In genomic region chr7:143296686-143297085, GRCh38 we compare ENCODE assay signal across 20 cellular contexts. TPM values are rescaled to one million over a fixed set of nuclear protein-coding genes. Genes with fewer than 3 reads are reported as not detected.
DNase-seq lines count a peak whose midpoint lies in the region; ATAC-seq, FAIRE-seq and TF ChIP-seq lines count a peak whose summit lies in the region.
"Had no signal": no experiment of that assay in that cellular context is flagged by ENCODE, and none has a peak within 500 bp of the region (broad histone marks: within the 10 kb centered on the region; RNA-seq: fewer than 3 reads in every experiment).

No MANE protein-coding gene starts in this region.

- H2AK9ac ChIP-seq in IMR-90 (replicated peaks; ENCODE audit: low read depth, low read length, poor library complexity) = no peak overlapping the region

- TF ChIP-seq CTCF in left ventricle myocardium inferior (IDR thresholded peaks at IDR 0.05; ENCODE audit: borderline replicate concordance) (no peak), heart left ventricle (IDR thresholded peaks at IDR 0.05) (no peak), IMR-90 (conservative IDR thresholded peaks at IDR 0.05; ENCODE audit: low read depth, low read length) (no peak), endothelial cell of umbilical vein (IDR thresholded peaks at IDR 0.05; ENCODE audit: extremely low read depth in 1 of 2, insufficient read depth in 1 of 2, low read depth in 1 of 2, low read length in 2 of 2) (no peak), PC-9 (conservative IDR thresholded peaks at IDR 0.05) (no peak), kidney (IDR thresholded peaks at IDR 0.05; ENCODE audit: borderline replicate concordance, extremely low read depth, insufficient read depth) (no peak)

- H2BK5ac ChIP-seq in IMR-90 (ENCODE audit: low read depth, low read length, poor library complexity, severe bottlenecking) = no peak overlapping the region

- no peak overlapping the region for H3K9ac ChIP-seq in IMR-90 (ENCODE audit: low read depth, low read length)
- peak overlapping the region; percentile 61 for H3K9ac ChIP-seq in endothelial cell of umbilical vein (replicated peaks; ENCODE audit: extremely low read depth, insufficient read depth, low read length)
- H3K9ac ChIP-seq in kidney (ENCODE audit: low read length in 2 of 2) = no peak overlapping the region
- H3K9ac ChIP-seq: parathyroid adenoma had no signal

- H2AK5ac ChIP-seq in IMR-90 (ENCODE audit: low read depth, low read length) = no peak overlapping the region

- no peaks in the 10 kb centered on the region for H3K27me3 Mint-ChIP-seq in stimulated activated memory B cell treated with anti-CD40 and anti-IgM and Interleukin-4, amounts not matched to agents 10 μg/mL and 1 μg/mL and 100 μg/mL, for 72 hours

- no peak overlapping the region for H3K18ac ChIP-seq in IMR-90 (ENCODE audit: low read depth, low read length)

- H3K14ac ChIP-seq in IMR-90 (replicated peaks; ENCODE audit: low read depth, low read length) = no peak overlapping the region

- H3K4me1 ChIP-seq in left ventricle myocardium inferior (peaks cover 40% of the 10 kb centered on the region), heart left ventricle (peaks cover 0 to 45% (median 21%) of the 10 kb centered on the region in 12 donors), IMR-90 (ENCODE audit: control insufficient read depth, insufficient read depth, low read length) (peaks cover 18% of the 10 kb centered on the region), endothelial cell of umbilical vein (ENCODE audit: control insufficient read depth, extremely low read depth, insufficient read depth, low read length) (peaks cover 38% of the 10 kb centered on the region), PC-9 (replicated peaks; ENCODE audit: insufficient read depth) (no peaks in the 10 kb centered on the region), kidney (ENCODE audit: control insufficient read depth in 1 of 2, insufficient read depth in 1 of 2, low read depth in 1 of 2, low read length in 2 of 2) (no peaks in the 10 kb centered on the region)

- H3K9me1 ChIP-seq in IMR-90 (ENCODE audit: insufficient read depth, low read length) (peaks cover 15% of the 10 kb centered on the region), endothelial cell of umbilical vein (replicated peaks; ENCODE audit: control insufficient read depth, extremely low read depth, insufficient read depth, low read length) (no peaks in the 10 kb centered on the region)

- H3K56ac ChIP-seq in IMR-90 (ENCODE audit: extremely low read depth, insufficient read depth, low read length) = no peak overlapping the region

- peaks cover 100% of the 10 kb centered on the region for H3K36me3 ChIP-seq in left ventricle myocardium inferior
- peaks cover 0 to 100% (median 99%) of the 10 kb centered on the region in 9 donors for H3K36me3 ChIP-seq in heart left ventricle
- H3K36me3 ChIP-seq in IMR-90 (ENCODE audit: control insufficient read depth, insufficient read depth, low read length) = peaks cover 42% of the 10 kb centered on the region
- H3K36me3 ChIP-seq in endothelial cell of umbilical vein (ENCODE audit: control insufficient read depth in 2 of 2, extremely low read depth in 1 of 2, insufficient read depth in 2 of 2, low read length in 2 of 2) = peaks cover 37 to 55% of the 10 kb centered on the region in 2 experiments
- H3K36me3 ChIP-seq in PC-9 (ENCODE audit: low read depth) = peaks cover 72% of the 10 kb centered on the region
- H3K36me3 ChIP-seq in kidney (ENCODE audit: control insufficient read depth in 1 of 2, insufficient read depth in 2 of 2, low read length in 2 of 2) = peaks cover 31 to 59% of the 10 kb centered on the region in 2 donors

- peak overlapping the region; percentile 20 for H3K4me3 ChIP-seq in left ventricle myocardium inferior
- H3K4me3 ChIP-seq in heart left ventricle = no peak overlapping the region
- no peak overlapping the region for H3K4me3 ChIP-seq in IMR-90 (ENCODE audit: insufficient read depth, low read depth, low read length)
- no peak overlapping the region for H3K4me3 ChIP-seq in endothelial cell of umbilical vein (replicated peaks in 1 of 3; ENCODE audit: insufficient read depth in 1 of 3, low read depth in 1 of 3, low read length in 3 of 3)
- H3K4me3 ChIP-seq in PC-9 = no peak overlapping the region
- no peak overlapping the region for H3K4me3 ChIP-seq in kidney (ENCODE audit: low read length in 2 of 2)
- H3K4me3 ChIP-seq: lower lobe of right lung, tibial nerve had no signal

- H3K27me3 ChIP-seq in left ventricle myocardium inferior (ENCODE audit: low read depth) (no peaks in the 10 kb centered on the region), heart left ventricle (no peaks in the 10 kb centered on the region), IMR-90 (ENCODE audit: control insufficient read depth, insufficient read depth, low read length) (no peaks in the 10 kb centered on the region), endothelial cell of umbilical vein (ENCODE audit: control insufficient read depth in 2 of 2, insufficient read depth in 2 of 2, low read length in 2 of 2) (no peaks in the 10 kb centered on the region), PC-9 (ENCODE audit: insufficient read depth, low read depth) (no peaks in the 10 kb centered on the region)
- H3K27me3 ChIP-seq: tibial nerve had no signal

- H2BK120ac ChIP-seq in IMR-90 (ENCODE audit: low read depth, low read length) = peak overlapping the region; percentile 73; the same call in 1 of the 2 replicates

- in situ Hi-C loops in IMR-90 (cut with MboI; ENCODE audit: low sequenced_read_pairs) = loop anchor here (5.0 kb wide), 1 partner anchor 71 kb away; no protein-coding TSS in a partner anchor

- H3K9me2 ChIP-seq in PC-9 (ENCODE audit: insufficient read depth) = no peaks in the 10 kb centered on the region

- FAIRE-seq in endothelial cell of umbilical vein (lab: Jason Lieb, UNC) (peak; percentile 71), kidney (lab: Jason Lieb, UNC) (no peak)
- FAIRE-seq: GM12891 had no signal

- peak overlapping the region; percentile 54; the same call in 1 of the 2 replicates for H3K23ac ChIP-seq in IMR-90 (ENCODE audit: low read depth, low read length)

- peaks cover 19% of the 10 kb centered on the region; the same call in 1 of the 2 replicates for H3F3A ChIP-seq in PC-9 (ENCODE audit: insufficient read depth, low read depth)

- no peak overlapping the region for H3K4me3 Mint-ChIP-seq in stimulated activated memory B cell treated with anti-CD40 and anti-IgM and Interleukin-4, amounts not matched to agents 10 μg/mL and 1 μg/mL and 100 μg/mL, for 72 hours
- H3K4me3 Mint-ChIP-seq: H9 had no signal

- peaks cover 15 to 46% of the 10 kb centered on the region in 2 experiments; a peak in 3 of 4 replicates for H3K79me1 ChIP-seq in IMR-90 (ENCODE audit: low read depth in 1 of 2, low read length in 2 of 2)

- peaks cover 41% of the 10 kb centered on the region for H3K4me1 Mint-ChIP-seq in stimulated activated memory B cell treated with anti-CD40 and anti-IgM and Interleukin-4, amounts not matched to agents 10 μg/mL and 1 μg/mL and 100 μg/mL, for 72 hours
- H3K4me1 Mint-ChIP-seq: H9 had no signal

- H3K27ac ChIP-seq in left ventricle myocardium inferior (replicated peaks) (peak overlapping the region; percentile 48), heart left ventricle (peak overlapping the region in 2 of 12 donors; percentile 9 to 46), IMR-90 (ENCODE audit: insufficient read depth, low read length) (peak overlapping the region; percentile 59; the same call in 1 of the 2 replicates), endothelial cell of umbilical vein (ENCODE audit: insufficient read depth, low read depth, low read length) (peak overlapping the region; percentile 74), PC-9 (no peak overlapping the region), kidney (ENCODE audit: low read depth in 2 of 2, low read length in 2 of 2) (no peak overlapping the region)
- H3K27ac ChIP-seq: lower lobe of right lung, parathyroid adenoma, tibial nerve had no signal

- CTCF ChIA-PET in IMR-90 (lab: Yijun Ruan, JAX) (interaction anchor here (0.7 kb wide), 1 partner anchor 84 kb away, joined by 3 read pairs; no protein-coding TSS in a partner anchor), endothelial cell of umbilical vein (lab: Charles Lee) (interaction anchor here (0.7 to 4.7 kb wide), 12 partner anchors 8 to 120 kb away, joined by 3 to 40 read pairs (median 8); partner anchors contain the start of genes CASP2 and GSTK1), PC-9 (lab: Charles Lee) (interaction anchor here (0.6 to 1.2 kb wide), 2 partner anchors 15 to 44 kb away, joined by 3 to 5 read pairs; no protein-coding TSS in a partner anchor)

- H3K9me3 Mint-ChIP-seq in stimulated activated memory B cell treated with anti-CD40 and anti-IgM and Interleukin-4, amounts not matched to agents 10 μg/mL and 1 μg/mL and 100 μg/mL, for 72 hours = no peaks in the 10 kb centered on the region
- H3K9me3 Mint-ChIP-seq: H9 had no signal

- no peaks in the 10 kb centered on the region for H3K9me3 ChIP-seq in left ventricle myocardium inferior (replicated peaks)
- no peaks in the 10 kb centered on the region for H3K9me3 ChIP-seq in heart left ventricle
- H3K9me3 ChIP-seq in IMR-90 (ENCODE audit: control insufficient read depth, insufficient read depth, low read length) = no peaks in the 10 kb centered on the region
- H3K9me3 ChIP-seq in endothelial cell of umbilical vein (replicated peaks; ENCODE audit: control insufficient read depth, insufficient read depth, low read length) = no peaks in the 10 kb centered on the region
- H3K9me3 ChIP-seq in PC-9 (ENCODE audit: insufficient read depth, low read depth) = no peaks in the 10 kb centered on the region
- H3K9me3 ChIP-seq in kidney (ENCODE audit: control insufficient read depth in 1 of 2, low read length in 2 of 2) = no peaks in the 10 kb centered on the region
- H3K9me3 ChIP-seq: lower lobe of right lung, tibial nerve had no signal

- H3K27ac Mint-ChIP-seq in stimulated activated memory B cell treated with anti-CD40 and anti-IgM and Interleukin-4, amounts not matched to agents 10 μg/mL and 1 μg/mL and 100 μg/mL, for 72 hours = peak overlapping the region; percentile 36
- H3K27ac Mint-ChIP-seq: H9 had no signal

- no peak overlapping the region for H4K5ac ChIP-seq in IMR-90 (ENCODE audit: low read depth, low read length)

- H3K79me2 ChIP-seq in endothelial cell of umbilical vein (ENCODE audit: control insufficient read depth, insufficient read depth, low read length) = peaks cover 19% of the 10 kb centered on the region
- H3K79me2 ChIP-seq in PC-9 (ENCODE audit: low read depth) = peaks cover 14% of the 10 kb centered on the region
- H3K79me2 ChIP-seq: parathyroid adenoma had no signal

- H4K91ac ChIP-seq in IMR-90 (ENCODE audit: insufficient read depth, low read depth, low read length) = no peak overlapping the region

- no peak for DNase-seq in left ventricle myocardium inferior
- no peak for DNase-seq in heart left ventricle
- DNase-seq in IMR-90 = no peak
- peak; percentile 41 for DNase-seq in endothelial cell of umbilical vein (ENCODE audit: low read depth, low spot score)
- no peak for DNase-seq in DMS 273 (lab: John Stamatoyannopoulos, UW; ENCODE audit: unreplicated experiment)
- no peak for DNase-seq in PC-9
- no peak for DNase-seq in kidney
- DNase-seq: aorta; H9; lower lobe of right lung; NCI-H1417; NCI-H774; OCI-M1; stimulated activated naive CD4-positive, alpha-beta T cell treated with Interleukin-2 at 50 U/mL for 16 hours; T-helper 9 cell had no signal

- peaks cover 66% of the 10 kb centered on the region for H3K36me3 Mint-ChIP-seq in stimulated activated memory B cell treated with anti-CD40 and anti-IgM and Interleukin-4, amounts not matched to agents 10 μg/mL and 1 μg/mL and 100 μg/mL, for 72 hours

- H3K4ac ChIP-seq in IMR-90 (ENCODE audit: low read depth, low read length) = peak overlapping the region; percentile 59

- intact Hi-C loops in left ventricle myocardium inferior (cut with micrococcal nuclease) = no loop called here
- intact Hi-C loops in heart left ventricle (cut with DNase I) = loop anchor here in 1 of 10 donors (5.0 kb wide), 1 partner anchor 39 kb away; no protein-coding TSS in a partner anchor
- intact Hi-C loops in IMR-90 (cut with micrococcal nuclease) = no loop called here
- intact Hi-C loops in endothelial cell of umbilical vein (cut with micrococcal nuclease) = loop anchor here (1.0 to 5.0 kb wide), 3 partner anchors 8 to 289 kb away; partner anchors contain the start of genes CASP2 and GSTK1
- intact Hi-C loops in PC-9 (cut with micrococcal nuclease; ENCODE audit: unreplicated experiment) = no loop called here
- intact Hi-C loops in kidney (cut with DNase I) = no loop called here

- H2BK15ac ChIP-seq in IMR-90 (ENCODE audit: low read depth, low read length) = 0 out of 3 replicates have a peak overlapping the region, but pooled peaks have one; percentile 81

- TF ChIP-seq POLR2A in heart left ventricle (IDR thresholded peaks at IDR 0.05) = no peak
- TF ChIP-seq POLR2A in IMR-90 (IDR thresholded peaks at IDR 0.05; ENCODE audit: low read depth, low read length) = no peak
- no peak for TF ChIP-seq POLR2A in endothelial cell of umbilical vein (IDR thresholded peaks at IDR 0.05; ENCODE audit: low read depth, low read length)

- H3K4me2 ChIP-seq in IMR-90 (ENCODE audit: low read depth, low read length) (no peak overlapping the region), endothelial cell of umbilical vein (ENCODE audit: insufficient read depth, low read length) (peak overlapping the region; percentile 59), PC-9 (no peak overlapping the region)

- dilution Hi-C loops in IMR-90 (cut with HindIII; ENCODE audit: low sequenced_read_pairs, unreplicated experiment) (no loop called here), endothelial cell of umbilical vein (cut with MboI; ENCODE audit: extremely low pct_ligation_motif_present, low sequenced_read_pairs) (no loop called here)

- 16 to 28% (median 19%) methylated on average over 2 of the region's 2 CpGs for WGBS in heart left ventricle, 4 donors
- WGBS in IMR-90 (ENCODE audit: extremely low coverage in 2 of 2, insufficient read length in 1 of 2), 2 experiments = no CpG with 5 or more reads among the region's 2 CpGs

- POLR2A ChIA-PET in IMR-90 (lab: Charles Lee; ENCODE audit: unreplicated experiment) (interaction anchor here (0.6 kb wide), 1 partner anchor 8 kb away, joined by 6 read pairs; no protein-coding TSS in a partner anchor), endothelial cell of umbilical vein (lab: Charles Lee) (interaction anchor here (1.1 to 1.6 kb wide), 3 partner anchors 9 to 84 kb away, joined by 5 to 7 read pairs (median 6); partner anchors contain the start of gene CASP2), PC-9 (lab: Charles Lee; ENCODE audit: unreplicated experiment) (interaction anchor here (0.6 kb wide), 1 partner anchor 68 kb away, joined by 16 read pairs; no protein-coding TSS in a partner anchor)

- ATAC-seq in heart left ventricle (no peak), IMR-90 (ENCODE audit: low read depth) (no peak)
- no peak for ATAC-seq in stimulated activated memory B cell treated with anti-CD40 and anti-IgM and Interleukin-4, amounts not matched to agents 10 μg/mL and 1 μg/mL and 100 μg/mL, for 72 hours
- ATAC-seq: lower lobe of right lung had no signal

- peak overlapping the region; percentile 57 to 60; a peak in 1 of 4 replicates for H4K8ac ChIP-seq in IMR-90 (ENCODE audit: low read depth in 2 of 2, low read length in 2 of 2)

- H2AFZ ChIP-seq in IMR-90 (replicated peaks; ENCODE audit: low read length, poor library complexity) (no peak overlapping the region), endothelial cell of umbilical vein (ENCODE audit: low read depth, low read length) (no peak overlapping the region), PC-9 (no peak overlapping the region)
- H2AFZ ChIP-seq: parathyroid adenoma had no signal

- BruUV-seq in IMR-90 (replicated peaks; lab: Mats Ljungman, UMichigan) (no TSS peak), endothelial cell of umbilical vein (replicated peaks; lab: Mats Ljungman, UMichigan) (no TSS peak), PC-9 (replicated peaks; lab: Mats Ljungman, UMichigan) (no TSS peak)

- H2BK20ac ChIP-seq in IMR-90 (ENCODE audit: low read depth, low read length) = peak overlapping the region; percentile 53; the same call in 1 of the 2 replicates

- TF ChIP-seq RAD21 in IMR-90 (IDR thresholded peaks at IDR 0.05; ENCODE audit: low read length) = no peak

- H4K20me1 ChIP-seq in IMR-90 (ENCODE audit: insufficient read depth, low read length) (peaks cover 18% of the 10 kb centered on the region), endothelial cell of umbilical vein (replicated peaks; ENCODE audit: control insufficient read depth, extremely low read depth, insufficient read depth, low read length) (peaks cover 3% of the 10 kb centered on the region), PC-9 (ENCODE audit: insufficient read depth) (0 out of 2 replicates have a peak, but pooled peaks cover under 1% of the 10 kb centered on the region)

RNA-seq across cellular contexts. Expression of gene CASP2, which starts 8.5 kb away (rescaled TPM):
- total RNA-seq in left ventricle myocardium inferior (10.9 TPM), heart left ventricle (10 to 100 TPM in 6 of 9 donors, 1 to 10 TPM in 3; 7.4 to 18.3 (median 13.8) TPM), IMR-90 (2012; rRNA removed) (18.6 and 25.6 TPM in 2 replicates), endothelial cell of umbilical vein (57.9 and 61.7 TPM in 2 replicates), PC-9 (2021) (52.7 and 67.2 TPM in 2 replicates), kidney (36.2 TPM)
- polyA plus RNA-seq in heart left ventricle (1 to 10 TPM; 5.4 to 7.0 TPM), IMR-90 (2012; rRNA removed) (14.3 and 15.4 TPM in 2 replicates), endothelial cell of umbilical vein (31.8 and 36.3 TPM in 2 replicates), kidney (ENCODE audit: insufficient read depth, low read depth, low replicate concordance) (6.6 TPM)
- polyA plus RNA-seq in IMR-90 (2012; cell fraction: cytosol; rRNA removed) = 4.9 and 7.1 TPM in 2 replicates
- 19.9 and 31.5 TPM in 2 replicates for polyA plus RNA-seq in IMR-90 (2012; cell fraction: nucleus; rRNA removed; ENCODE audit: low replicate concordance)
- polyA plus RNA-seq in endothelial cell of umbilical vein (2011; cell fraction: cytosol; rRNA removed) = 22.5 and 24.1 TPM in 2 replicates
- polyA plus RNA-seq in endothelial cell of umbilical vein (2011; cell fraction: nucleus; rRNA removed) = 68.8 and 87.4 TPM in 2 replicates
- polyA plus RNA-seq in endothelial cell of umbilical vein (2012) = 16.5 and 20.8 TPM in 2 replicates
- 103 and 118 TPM in 2 replicates for polyA minus RNA-seq in endothelial cell of umbilical vein
- polyA minus RNA-seq in endothelial cell of umbilical vein (2011; cell fraction: cytosol; rRNA and poly(A)+ RNA removed) = 35.8 TPM
- 53.8 and 95.0 TPM in 2 replicates for polyA minus RNA-seq in endothelial cell of umbilical vein (2011; cell fraction: nucleus; rRNA and poly(A)+ RNA removed)

RNA-seq across cellular contexts. Expression of gene TMEM139, which starts 11.9 kb away (rescaled TPM):
- total RNA-seq in left ventricle myocardium inferior = 8.8 TPM
- 10 to 100 TPM in 5 of 9 donors, 1 to 10 TPM in 4; 4.5 to 18.4 (median 12.1) TPM for total RNA-seq in heart left ventricle
- 10 to 100 TPM in 1 of 2 donors, 1 to 10 TPM in 1; 4.1 to 23.5 TPM for polyA plus RNA-seq in heart left ventricle
- not detected in 2 replicates for total RNA-seq in IMR-90 (2012; rRNA removed)
- 0.07 TPM in 1 of 2 replicates, not detected in the other for polyA plus RNA-seq in IMR-90 (2012; rRNA removed)
- polyA plus RNA-seq in IMR-90 (2012; cell fraction: cytosol; rRNA removed) = 0.42 TPM in 1 of 2 replicates, not detected in the other
- polyA plus RNA-seq in IMR-90 (2012; cell fraction: nucleus; rRNA removed; ENCODE audit: low replicate concordance) = 0.05 and 0.06 TPM in 2 replicates
- total RNA-seq in endothelial cell of umbilical vein = not detected in 2 replicates
- polyA plus RNA-seq in endothelial cell of umbilical vein = 0.32 and 0.37 TPM in 2 replicates
- polyA plus RNA-seq in endothelial cell of umbilical vein (2011; cell fraction: cytosol; rRNA removed) = 0.06 and 0.12 TPM in 2 replicates
- 0.24 TPM in 1 of 2 replicates, not detected in the other for polyA plus RNA-seq in endothelial cell of umbilical vein (2011; cell fraction: nucleus; rRNA removed)
- polyA plus RNA-seq in endothelial cell of umbilical vein (2012) = 0.16 and 0.25 TPM in 2 replicates
- not detected in 2 replicates for polyA minus RNA-seq in endothelial cell of umbilical vein
- polyA minus RNA-seq in endothelial cell of umbilical vein (2011; cell fraction: cytosol; rRNA and poly(A)+ RNA removed) = 12.3 TPM
- 0.48 TPM in 1 of 2 replicates, not detected in the other for polyA minus RNA-seq in endothelial cell of umbilical vein (2011; cell fraction: nucleus; rRNA and poly(A)+ RNA removed)
- total RNA-seq in PC-9 (2021) = 89.7 and 131 TPM in 2 replicates
- 36.7 TPM for total RNA-seq in kidney
- 108 TPM for polyA plus RNA-seq in kidney (ENCODE audit: insufficient read depth, low read depth, low replicate concordance)

RNA-seq across cellular contexts. Expression of gene CLCN1, which starts 19.2 kb away (rescaled TPM):
- not detected for total RNA-seq in left ventricle myocardium inferior
- 1 to 10 TPM in 1 of 9 donors, not detected in 8; 1.4 TPM for total RNA-seq in heart left ventricle
- polyA plus RNA-seq in heart left ventricle = under 1 TPM in 1 of 2 donors, not detected in 1; 0.03 TPM
- not detected in 2 replicates for total RNA-seq in IMR-90 (2012; rRNA removed)
- not detected in 2 replicates for polyA plus RNA-seq in IMR-90 (2012; rRNA removed)
- polyA plus RNA-seq in IMR-90 (2012; cell fraction: cytosol; rRNA removed) = not detected in 2 replicates
- not detected in 2 replicates for polyA plus RNA-seq in IMR-90 (2012; cell fraction: nucleus; rRNA removed; ENCODE audit: low replicate concordance)
- total RNA-seq in endothelial cell of umbilical vein = not detected in 2 replicates
- polyA plus RNA-seq in endothelial cell of umbilical vein = not detected in 2 replicates
- polyA plus RNA-seq in endothelial cell of umbilical vein (2011; cell fraction: cytosol; rRNA removed) = not detected in 2 replicates
- polyA plus RNA-seq in endothelial cell of umbilical vein (2011; cell fraction: nucleus; rRNA removed) = not detected in 2 replicates
- not detected in 2 replicates for polyA plus RNA-seq in endothelial cell of umbilical vein (2012)
- not detected in 2 replicates for polyA minus RNA-seq in endothelial cell of umbilical vein
- not detected for polyA minus RNA-seq in endothelial cell of umbilical vein (2011; cell fraction: cytosol; rRNA and poly(A)+ RNA removed)
- not detected in 2 replicates for polyA minus RNA-seq in endothelial cell of umbilical vein (2011; cell fraction: nucleus; rRNA and poly(A)+ RNA removed)
- total RNA-seq in PC-9 (2021) = 0.15 TPM in 1 of 2 replicates, not detected in the other
- 0.35 TPM for total RNA-seq in kidney
- not detected for polyA plus RNA-seq in kidney (ENCODE audit: insufficient read depth, low read depth, low replicate concordance)
- total RNA-seq: aorta, lower lobe of right lung, myocyte, tibial nerve had no signal
- polyA plus RNA-seq: aorta had no signal

RNA-seq across cellular contexts. Expression of gene GSTK1, which starts 33.4 kb away (rescaled TPM):
- 291 TPM for total RNA-seq in left ventricle myocardium inferior
- 100 to 1,000 TPM; 174 to 349 (median 281) TPM for total RNA-seq in heart left ventricle
- polyA plus RNA-seq in heart left ventricle = 100 to 1,000 TPM; 123 to 274 TPM
- 60.0 and 64.9 TPM in 2 replicates for total RNA-seq in IMR-90 (2012; rRNA removed)
- 109 and 111 TPM in 2 replicates for polyA plus RNA-seq in IMR-90 (2012; rRNA removed)
- polyA plus RNA-seq in IMR-90 (2012; cell fraction: cytosol; rRNA removed) = 98.8 and 119 TPM in 2 replicates
- polyA plus RNA-seq in IMR-90 (2012; cell fraction: nucleus; rRNA removed; ENCODE audit: low replicate concordance) = 202 and 254 TPM in 2 replicates
- total RNA-seq in endothelial cell of umbilical vein = 99.4 and 119 TPM in 2 replicates
- polyA plus RNA-seq in endothelial cell of umbilical vein = 126 and 132 TPM in 2 replicates
- 137 and 144 TPM in 2 replicates for polyA plus RNA-seq in endothelial cell of umbilical vein (2011; cell fraction: cytosol; rRNA removed)
- polyA plus RNA-seq in endothelial cell of umbilical vein (2011; cell fraction: nucleus; rRNA removed) = 221 and 223 TPM in 2 replicates
- 127 and 133 TPM in 2 replicates for polyA plus RNA-seq in endothelial cell of umbilical vein (2012)
- polyA minus RNA-seq in endothelial cell of umbilical vein = 76.6 and 95.4 TPM in 2 replicates
- 45.6 TPM for polyA minus RNA-seq in endothelial cell of umbilical vein (2011; cell fraction: cytosol; rRNA and poly(A)+ RNA removed)
- 30.1 and 32.0 TPM in 2 replicates for polyA minus RNA-seq in endothelial cell of umbilical vein (2011; cell fraction: nucleus; rRNA and poly(A)+ RNA removed)
- 239 and 244 TPM in 2 replicates for total RNA-seq in PC-9 (2021)
- total RNA-seq in kidney = 176 TPM
- 469 TPM for polyA plus RNA-seq in kidney (ENCODE audit: insufficient read depth, low read depth, low replicate concordance)

Comparison
In these comparisons a context has a peak if more than half of its experiments do, and no peak if none do; other contexts are left out.
1. H3K27ac ChIP-seq: peak in left ventricle myocardium inferior (single experiment), IMR-90 (single experiment) and endothelial cell of umbilical vein (single experiment); none in PC-9 (single experiment) and kidney (0 of 2).